1 cellular context compared by ENCODE assay signal in genomic region chr2:106030287-106031268, GRCh38.
TF ChIP-seq lines count a peak whose summit lies in the region.

No MANE protein-coding gene starts in this region.

TF ChIP-seq in HepG2, 621 proteins besides CTCF, POLR2A, EP300 and RAD21 (continued from another document and continues in another):
- TF ChIP-seq ZMYM2 (CRISPR knock-in tag; IDR thresholded peaks at IDR 0.05) (peak; percentile 87), ZNF574 (CRISPR knock-in tag; IDR thresholded peaks at IDR 0.05) (peak; percentile 51; the same call in 1 of the 2 replicates), SMARCC2 (IDR thresholded peaks at IDR 0.05) (0 out of 2 replicates have a peak, but pooled peaks have one; percentile 61), FOXA1 (IDR thresholded peaks at IDR 0.05) (no peak), FOXA1 (CRISPR knock-in tag; IDR thresholded peaks at IDR 0.05) (peak; percentile 55; the same call in 1 of the 2 replicates), MEIS2 (CRISPR knock-in tag; IDR thresholded peaks at IDR 0.05) (no peak), NR2C2 (CRISPR knock-in tag; IDR thresholded peaks at IDR 0.05; ENCODE audit: borderline replicate concordance) (peak; percentile 87; the same call in 1 of the 2 replicates), ATF3 (CRISPR knock-in tag; IDR thresholded peaks at IDR 0.05) (peak; percentile 91), GFI1 (CRISPR knock-in tag; IDR thresholded peaks at IDR 0.05; ENCODE audit: borderline replicate concordance) (peak; percentile 79), KDM5B (CRISPR knock-in tag; IDR thresholded peaks at IDR 0.05; ENCODE audit: borderline replicate concordance) (peak; percentile 51), ZFP1 (CRISPR knock-in tag; IDR thresholded peaks at IDR 0.05) (0 out of 2 replicates have a peak, but pooled peaks have one; percentile 56), MTA1 (CRISPR knock-in tag; IDR thresholded peaks at IDR 0.05; ENCODE audit: borderline replicate concordance) (peak; percentile 93), FOSL2 (CRISPR knock-in tag; IDR thresholded peaks at IDR 0.05) (peak; percentile 85), BCL6 (CRISPR knock-in tag; IDR thresholded peaks at IDR 0.05) (peak; percentile 86), RBFOX2 (IDR thresholded peaks at IDR 0.05; ENCODE audit: low read depth, low read length) (no peak), ZNF879 (CRISPR knock-in tag; IDR thresholded peaks at IDR 0.05) (no peak), CHCHD3 (CRISPR knock-in tag; IDR thresholded peaks at IDR 0.05) (no peak), ZNF746 (CRISPR knock-in tag; IDR thresholded peaks at IDR 0.05) (peak; percentile 92), ZFP90 (CRISPR knock-in tag; IDR thresholded peaks at IDR 0.05; ENCODE audit: borderline replicate concordance) (0 out of 2 replicates have a peak, but pooled peaks have one; percentile 73), ZNF773 (CRISPR knock-in tag; IDR thresholded peaks at IDR 0.05; ENCODE audit: borderline replicate concordance) (no peak), NONO (IDR thresholded peaks at IDR 0.05) (no peak), NONO (CRISPR knock-in tag; conservative IDR thresholded peaks at IDR 0.05) (peak; percentile 85; the same call in 1 of the 2 replicates), ZNF543 (CRISPR knock-in tag; IDR thresholded peaks at IDR 0.05) (0 out of 2 replicates have a peak, but pooled peaks have one; percentile 52), ZNF883 (CRISPR knock-in tag; IDR thresholded peaks at IDR 0.05; ENCODE audit: not compliant biosample characterization) (no peak), MIXL1 (CRISPR knock-in tag; IDR thresholded peaks at IDR 0.05) (peak; percentile 72; the same call in 1 of the 2 replicates), SKI (IDR thresholded peaks at IDR 0.05; ENCODE audit: partially characterized antibody) (peak; percentile 68), ARNT2 (CRISPR knock-in tag; IDR thresholded peaks at IDR 0.05; ENCODE audit: low read depth) (0 out of 2 replicates have a peak, but pooled peaks have one; percentile 41), ZBTB25 (CRISPR knock-in tag; IDR thresholded peaks at IDR 0.05) (peak; percentile 82), DR1 (CRISPR knock-in tag; IDR thresholded peaks at IDR 0.05) (no peak), RXRA (CRISPR knock-in tag; IDR thresholded peaks at IDR 0.05) (peak; percentile 58; the same call in 1 of the 2 replicates), HMG20A (CRISPR knock-in tag; IDR thresholded peaks at IDR 0.05; ENCODE audit: borderline replicate concordance) (peak; percentile 95), BRF2 (CRISPR knock-in tag; IDR thresholded peaks at IDR 0.05) (peak; percentile 55; the same call in 1 of the 2 replicates), TOE1 (CRISPR knock-in tag; IDR thresholded peaks at IDR 0.05) (0 out of 2 replicates have a peak, but pooled peaks have one; percentile 68), ATM (IDR thresholded peaks at IDR 0.05; ENCODE audit: borderline replicate concordance) (no peak), ZNF205 (CRISPR knock-in tag; IDR thresholded peaks at IDR 0.05) (peak; percentile 87), ZNF761 (CRISPR knock-in tag; conservative IDR thresholded peaks at IDR 0.05) (0 out of 2 replicates have a peak, but pooled peaks have one; percentile 20), ZNF207 (IDR thresholded peaks at IDR 0.05; ENCODE audit: borderline replicate concordance) (no peak), KMT2A (CRISPR knock-in tag; IDR thresholded peaks at IDR 0.05) (0 out of 2 replicates have a peak, but pooled peaks have one; percentile 35), SMARCE1 (IDR thresholded peaks at IDR 0.05; ENCODE audit: borderline replicate concordance) (no peak)
- TF ChIP-seq, protein P1, sequence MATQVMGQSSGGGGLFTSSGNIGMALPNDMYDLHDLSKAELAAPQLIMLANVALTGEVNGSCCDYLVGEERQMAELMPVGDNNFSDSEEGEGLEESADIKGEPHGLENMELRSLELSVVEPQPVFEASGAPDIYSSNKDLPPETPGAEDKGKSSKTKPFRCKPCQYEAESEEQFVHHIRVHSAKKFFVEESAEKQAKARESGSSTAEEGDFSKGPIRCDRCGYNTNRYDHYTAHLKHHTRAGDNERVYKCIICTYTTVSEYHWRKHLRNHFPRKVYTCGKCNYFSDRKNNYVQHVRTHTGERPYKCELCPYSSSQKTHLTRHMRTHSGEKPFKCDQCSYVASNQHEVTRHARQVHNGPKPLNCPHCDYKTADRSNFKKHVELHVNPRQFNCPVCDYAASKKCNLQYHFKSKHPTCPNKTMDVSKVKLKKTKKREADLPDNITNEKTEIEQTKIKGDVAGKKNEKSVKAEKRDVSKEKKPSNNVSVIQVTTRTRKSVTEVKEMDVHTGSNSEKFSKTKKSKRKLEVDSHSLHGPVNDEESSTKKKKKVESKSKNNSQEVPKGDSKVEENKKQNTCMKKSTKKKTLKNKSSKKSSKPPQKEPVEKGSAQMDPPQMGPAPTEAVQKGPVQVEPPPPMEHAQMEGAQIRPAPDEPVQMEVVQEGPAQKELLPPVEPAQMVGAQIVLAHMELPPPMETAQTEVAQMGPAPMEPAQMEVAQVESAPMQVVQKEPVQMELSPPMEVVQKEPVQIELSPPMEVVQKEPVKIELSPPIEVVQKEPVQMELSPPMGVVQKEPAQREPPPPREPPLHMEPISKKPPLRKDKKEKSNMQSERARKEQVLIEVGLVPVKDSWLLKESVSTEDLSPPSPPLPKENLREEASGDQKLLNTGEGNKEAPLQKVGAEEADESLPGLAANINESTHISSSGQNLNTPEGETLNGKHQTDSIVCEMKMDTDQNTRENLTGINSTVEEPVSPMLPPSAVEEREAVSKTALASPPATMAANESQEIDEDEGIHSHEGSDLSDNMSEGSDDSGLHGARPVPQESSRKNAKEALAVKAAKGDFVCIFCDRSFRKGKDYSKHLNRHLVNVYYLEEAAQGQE (IDR thresholded peaks at IDR 0.05; ENCODE audit: borderline replicate concordance in 1 of 2, low read depth in 1 of 2, low read length in 2 of 2) = peak in 1 of 2 experiments; percentile 61; a peak in 1 of 4 replicates
- TF ChIP-seq, protein P2, sequence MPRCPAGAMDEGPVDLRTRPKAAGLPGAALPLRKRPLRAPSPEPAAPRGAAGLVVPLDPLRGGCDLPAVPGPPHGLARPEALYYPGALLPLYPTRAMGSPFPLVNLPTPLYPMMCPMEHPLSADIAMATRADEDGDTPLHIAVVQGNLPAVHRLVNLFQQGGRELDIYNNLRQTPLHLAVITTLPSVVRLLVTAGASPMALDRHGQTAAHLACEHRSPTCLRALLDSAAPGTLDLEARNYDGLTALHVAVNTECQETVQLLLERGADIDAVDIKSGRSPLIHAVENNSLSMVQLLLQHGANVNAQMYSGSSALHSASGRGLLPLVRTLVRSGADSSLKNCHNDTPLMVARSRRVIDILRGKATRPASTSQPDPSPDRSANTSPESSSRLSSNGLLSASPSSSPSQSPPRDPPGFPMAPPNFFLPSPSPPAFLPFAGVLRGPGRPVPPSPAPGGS (CRISPR knock-in tag; IDR thresholded peaks at IDR 0.05) = peak; percentile 62; the same call in 1 of the 2 replicates
- TF ChIP-seq, protein P3, sequence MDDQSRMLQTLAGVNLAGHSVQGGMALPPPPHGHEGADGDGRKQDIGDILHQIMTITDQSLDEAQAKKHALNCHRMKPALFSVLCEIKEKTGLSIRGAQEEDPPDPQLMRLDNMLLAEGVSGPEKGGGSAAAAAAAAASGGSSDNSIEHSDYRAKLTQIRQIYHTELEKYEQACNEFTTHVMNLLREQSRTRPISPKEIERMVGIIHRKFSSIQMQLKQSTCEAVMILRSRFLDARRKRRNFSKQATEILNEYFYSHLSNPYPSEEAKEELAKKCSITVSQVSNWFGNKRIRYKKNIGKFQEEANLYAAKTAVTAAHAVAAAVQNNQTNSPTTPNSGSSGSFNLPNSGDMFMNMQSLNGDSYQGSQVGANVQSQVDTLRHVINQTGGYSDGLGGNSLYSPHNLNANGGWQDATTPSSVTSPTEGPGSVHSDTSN (CRISPR knock-in tag; IDR thresholded peaks at IDR 0.05; ENCODE audit: borderline replicate concordance) = no peak
- TF ChIP-seq, protein P4, sequence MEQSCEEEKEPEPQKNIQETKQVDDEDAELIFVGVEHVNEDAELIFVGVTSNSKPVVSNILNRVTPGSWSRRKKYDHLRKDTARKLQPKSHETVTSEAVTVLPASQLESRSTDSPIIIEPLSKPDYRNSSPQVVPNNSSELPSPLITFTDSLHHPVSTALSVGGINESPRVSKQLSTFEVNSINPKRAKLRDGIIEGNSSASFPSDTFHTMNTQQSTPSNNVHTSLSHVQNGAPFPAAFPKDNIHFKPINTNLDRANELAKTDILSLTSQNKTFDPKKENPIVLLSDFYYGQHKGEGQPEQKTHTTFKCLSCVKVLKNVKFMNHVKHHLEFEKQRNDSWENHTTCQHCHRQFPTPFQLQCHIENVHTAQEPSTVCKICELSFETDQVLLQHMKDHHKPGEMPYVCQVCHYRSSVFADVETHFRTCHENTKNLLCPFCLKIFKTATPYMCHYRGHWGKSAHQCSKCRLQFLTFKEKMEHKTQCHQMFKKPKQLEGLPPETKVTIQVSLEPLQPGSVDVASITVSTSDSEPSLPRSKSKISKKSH (CRISPR knock-in tag; IDR thresholded peaks at IDR 0.05; ENCODE audit: borderline replicate concordance) = 0 out of 2 replicates have a peak, but pooled peaks have one; percentile 31
- TF ChIP-seq, protein P5, sequence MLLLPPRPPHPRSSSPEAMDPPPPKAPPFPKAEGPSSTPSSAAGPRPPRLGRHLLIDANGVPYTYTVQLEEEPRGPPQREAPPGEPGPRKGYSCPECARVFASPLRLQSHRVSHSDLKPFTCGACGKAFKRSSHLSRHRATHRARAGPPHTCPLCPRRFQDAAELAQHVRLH (CRISPR knock-in tag; IDR thresholded peaks at IDR 0.05; ENCODE audit: borderline replicate concordance, low read depth) = no peak
- TF ChIP-seq, protein P6, sequence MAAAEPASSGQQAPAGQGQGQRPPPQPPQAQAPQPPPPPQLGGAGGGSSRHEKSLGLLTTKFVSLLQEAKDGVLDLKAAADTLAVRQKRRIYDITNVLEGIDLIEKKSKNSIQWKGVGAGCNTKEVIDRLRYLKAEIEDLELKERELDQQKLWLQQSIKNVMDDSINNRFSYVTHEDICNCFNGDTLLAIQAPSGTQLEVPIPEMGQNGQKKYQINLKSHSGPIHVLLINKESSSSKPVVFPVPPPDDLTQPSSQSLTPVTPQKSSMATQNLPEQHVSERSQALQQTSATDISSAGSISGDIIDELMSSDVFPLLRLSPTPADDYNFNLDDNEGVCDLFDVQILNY (CRISPR knock-in tag; conservative IDR thresholded peaks at IDR 0.05) = no peak
- TF ChIP-seq, protein P7, sequence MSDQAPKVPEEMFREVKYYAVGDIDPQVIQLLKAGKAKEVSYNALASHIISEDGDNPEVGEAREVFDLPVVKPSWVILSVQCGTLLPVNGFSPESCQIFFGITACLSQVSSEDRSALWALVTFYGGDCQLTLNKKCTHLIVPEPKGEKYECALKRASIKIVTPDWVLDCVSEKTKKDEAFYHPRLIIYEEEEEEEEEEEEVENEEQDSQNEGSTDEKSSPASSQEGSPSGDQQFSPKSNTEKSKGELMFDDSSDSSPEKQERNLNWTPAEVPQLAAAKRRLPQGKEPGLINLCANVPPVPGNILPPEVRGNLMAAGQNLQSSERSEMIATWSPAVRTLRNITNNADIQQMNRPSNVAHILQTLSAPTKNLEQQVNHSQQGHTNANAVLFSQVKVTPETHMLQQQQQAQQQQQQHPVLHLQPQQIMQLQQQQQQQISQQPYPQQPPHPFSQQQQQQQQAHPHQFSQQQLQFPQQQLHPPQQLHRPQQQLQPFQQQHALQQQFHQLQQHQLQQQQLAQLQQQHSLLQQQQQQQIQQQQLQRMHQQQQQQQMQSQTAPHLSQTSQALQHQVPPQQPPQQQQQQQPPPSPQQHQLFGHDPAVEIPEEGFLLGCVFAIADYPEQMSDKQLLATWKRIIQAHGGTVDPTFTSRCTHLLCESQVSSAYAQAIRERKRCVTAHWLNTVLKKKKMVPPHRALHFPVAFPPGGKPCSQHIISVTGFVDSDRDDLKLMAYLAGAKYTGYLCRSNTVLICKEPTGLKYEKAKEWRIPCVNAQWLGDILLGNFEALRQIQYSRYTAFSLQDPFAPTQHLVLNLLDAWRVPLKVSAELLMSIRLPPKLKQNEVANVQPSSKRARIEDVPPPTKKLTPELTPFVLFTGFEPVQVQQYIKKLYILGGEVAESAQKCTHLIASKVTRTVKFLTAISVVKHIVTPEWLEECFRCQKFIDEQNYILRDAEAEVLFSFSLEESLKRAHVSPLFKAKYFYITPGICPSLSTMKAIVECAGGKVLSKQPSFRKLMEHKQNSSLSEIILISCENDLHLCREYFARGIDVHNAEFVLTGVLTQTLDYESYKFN (CRISPR knock-in tag; conservative IDR thresholded peaks at IDR 0.05) = peak; percentile 93
